In the genomic region with DNA sequence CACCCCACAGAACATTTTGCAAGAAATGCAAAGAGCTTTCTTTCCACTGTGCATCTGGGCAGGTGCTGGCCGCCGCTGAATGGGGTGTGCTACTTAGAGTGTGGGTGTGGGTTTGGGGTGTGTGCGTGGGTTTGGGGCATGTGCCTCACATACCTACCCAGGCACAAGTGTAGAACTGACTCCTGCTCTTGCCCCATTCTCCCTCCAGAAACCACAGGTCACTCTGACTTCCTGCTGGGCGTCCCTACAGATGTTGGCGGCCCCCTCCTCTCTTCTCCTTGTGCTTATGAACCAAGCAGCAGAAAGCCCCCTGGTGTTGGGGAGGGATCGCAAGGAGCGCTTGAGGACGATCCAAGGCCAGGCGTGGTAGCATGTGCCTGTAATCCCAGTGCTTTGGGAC, we compare ENCODE assay signal across 19 cellular contexts.
"Had no signal": no experiment of that assay in that cellular context is flagged by ENCODE, and none has a peak within 500 bp of the region (broad histone marks: within the 10 kb centered on the region; RNA-seq: fewer than 3 reads in every experiment).

No MANE protein-coding gene starts in this region.

- H3K9ac ChIP-seq: SK-N-SH had no signal

- DNase-seq: KBM-7; NCI-H1092; NCI-H1417 treated with DMSO at 0.1 percent for 48 hours; NCI-H146; NCI-H1694 treated with DMSO at 0.1 percent for 48 hours; NCI-H2029; NCI-H2171 treated with DMSO at 0.1 percent for 48 hours; NCI-H345; NCI-H446 treated with DMSO at 0.1 percent for 48 hours; NCI-H510A treated with DMSO at 0.1 percent for 48 hours; NCI-H526; NCI-H82; NK-92 treated with Interleukin-12 subunit alpha and Interleukin-12 subunit beta, amount 100 ng/mL, for 24 hours; PC-3; SHP77; SK-N-SH had no signal

- H3K27ac ChIP-seq: HL-60, RWPE1 had no signal

- ATAC-seq: Panc1, PC-3 had no signal

- H3K9me3 ChIP-seq: SK-N-SH had no signal
